Comparison of ENCODE assay signal across 15 cellular contexts in genomic region chr10:45376364-45376801, GRCh38. TPM values are rescaled to one million over a fixed set of nuclear protein-coding genes. Genes with fewer than 3 reads are reported as not detected.
A peak's percentile ranks its signal among the peaks of the same experiment; 100 is the strongest.
DNase-seq lines count a peak whose midpoint lies in the region; ATAC-seq and TF ChIP-seq lines count a peak whose summit lies in the region.
"Had no signal": no experiment of that assay in that cellular context is flagged by ENCODE, and none has a peak within 500 bp of the region (broad histone marks: within the 10 kb centered on the region; RNA-seq: fewer than 3 reads in every experiment).

No MANE protein-coding gene starts in this region.

- H3K27me3 Mint-ChIP-seq in stimulated activated memory B cell treated with anti-CD40 and anti-IgM and Interleukin-4, amounts not matched to agents 10 μg/mL and 1 μg/mL and 100 μg/mL, for 72 hours, result no peaks in the 10 kb centered on the region
- H3K27me3 Mint-ChIP-seq in Caco-2 (ENCODE audit: insufficient read depth, unreplicated experiment), result peaks cover 30% of the 10 kb centered on the region

- peaks cover 29% of the 10 kb centered on the region for H3K36me3 Mint-ChIP-seq in stimulated activated memory B cell treated with anti-CD40 and anti-IgM and Interleukin-4, amounts not matched to agents 10 μg/mL and 1 μg/mL and 100 μg/mL, for 72 hours
- no peaks in the 10 kb centered on the region for H3K36me3 Mint-ChIP-seq in Caco-2 (ENCODE audit: insufficient read depth, unreplicated experiment)
- H3K36me3 Mint-ChIP-seq: activated naive CD4-positive, alpha-beta T cell treated with anti-CD3 and anti-CD28 coated beads, Interleukin-2, amount 50 U/mL, for 72 hours; CD4-positive, CD25-positive, alpha-beta regulatory T cell had no signal

- BruUV-seq in Caco-2 (replicated peaks; lab: Mats Ljungman, UMichigan), result no TSS peak

- no peak overlapping the region for H3K4me3 ChIP-seq in WERI-Rb-1 (ENCODE audit: low read depth, low read length)
- no peak overlapping the region for H3K4me3 ChIP-seq in Caco-2 (ENCODE audit: low read depth, low read length)
- H3K4me3 ChIP-seq: prostate gland, suprapubic skin had no signal

- POLR2A ChIA-PET in Caco-2 (lab: Charles Lee), result no interaction called here

- intact Hi-C loops in Caco-2 (cut with micrococcal nuclease; ENCODE audit: unreplicated experiment), result loop anchor here (10.0 kb wide), 1 partner anchor 372 kb away; the partner anchor contains the start of gene ZNF22

- CTCF ChIA-PET in Caco-2 (lab: Charles Lee), result no interaction called here

- no peaks in the 10 kb centered on the region for H3K9me3 ChIP-seq in WERI-Rb-1 (ENCODE audit: severe bottlenecking)
- H3K9me3 ChIP-seq in Caco-2, result no peaks in the 10 kb centered on the region
- H3K9me3 ChIP-seq: prostate gland, suprapubic skin had no signal

- peak overlapping the region; percentile 7; the same call in 1 of the 2 replicates for H3K27ac ChIP-seq in WERI-Rb-1
- H3K27ac ChIP-seq: prostate gland, suprapubic skin had no signal

- H3K36me3 ChIP-seq in WERI-Rb-1 (no peaks in the 10 kb centered on the region), Caco-2 (ENCODE audit: control insufficient read depth, insufficient read depth, low read length) (no peaks in the 10 kb centered on the region)
- H3K36me3 ChIP-seq: prostate gland, suprapubic skin had no signal

- H3K4me1 ChIP-seq in Caco-2, result peaks cover 9% of the 10 kb centered on the region

- peak overlapping the region; percentile 88 for H3K27ac Mint-ChIP-seq in stimulated activated memory B cell treated with anti-CD40 and anti-IgM and Interleukin-4, amounts not matched to agents 10 μg/mL and 1 μg/mL and 100 μg/mL, for 72 hours
- H3K27ac Mint-ChIP-seq in Caco-2 (ENCODE audit: unreplicated experiment), result no peak overlapping the region
- H3K27ac Mint-ChIP-seq: CD4-positive, CD25-positive, alpha-beta regulatory T cell had no signal

- peaks cover 84% of the 10 kb centered on the region for H3K4me1 Mint-ChIP-seq in stimulated activated memory B cell treated with anti-CD40 and anti-IgM and Interleukin-4, amounts not matched to agents 10 μg/mL and 1 μg/mL and 100 μg/mL, for 72 hours
- no peaks in the 10 kb centered on the region for H3K4me1 Mint-ChIP-seq in Caco-2 (ENCODE audit: low read depth, unreplicated experiment)

- TF ChIP-seq CTCF in GM20000 (IDR thresholded peaks at IDR 0.05; ENCODE audit: extremely low read depth, missing control alignments), result no peak
- TF ChIP-seq CTCF in WERI-Rb-1 (IDR thresholded peaks at IDR 0.05; ENCODE audit: low read depth, low read length), result no peak
- no peak for TF ChIP-seq CTCF in Caco-2 (IDR thresholded peaks at IDR 0.05; ENCODE audit: insufficient read depth in 1 of 2, low read depth in 1 of 2, low read length in 1 of 2, severe bottlenecking in 1 of 2, unreplicated experiment in 1 of 2)

- no peak for ATAC-seq in stimulated activated memory B cell treated with anti-CD40 and anti-IgM and Interleukin-4, amounts not matched to agents 10 μg/mL and 1 μg/mL and 100 μg/mL, for 72 hours
- ATAC-seq in HG03135 (IDR thresholded peaks at IDR 0.05; ENCODE audit: unreplicated experiment), result no peak
- ATAC-seq: activated naive CD4-positive, alpha-beta T cell treated with anti-CD3 and anti-CD28 coated beads, Interleukin-2, amount 50 U/mL, for 72 hours had no signal

- H3K27me3 ChIP-seq in WERI-Rb-1 (ENCODE audit: insufficient read depth, low read depth, severe bottlenecking), result no peaks in the 10 kb centered on the region
- H3K27me3 ChIP-seq in Caco-2 (replicated peaks; ENCODE audit: control insufficient read depth, insufficient read depth, low read length), result peaks cover 13% of the 10 kb centered on the region

- DNase-seq in GM20000 (ENCODE audit: low spot score) (peak; percentile 47), NOMO-1 treated with DMSO at 0.1 percent for 48 hours (lab: John Stamatoyannopoulos, UW; ENCODE audit: unreplicated experiment) (peak; percentile 91), WERI-Rb-1 (no peak), HCEC 1CT (no peak), H4 (ENCODE audit: low spot score) (no peak), Caco-2 (no peak)
- DNase-seq: activated CD4-positive, alpha-beta T cell treated with anti-CD3 and anti-CD28 coated beads for 1 hour; CD4-positive, CD25-positive, alpha-beta regulatory T cell; effector memory CD4-positive, alpha-beta T cell; MM.1S had no signal

- H3K9me3 Mint-ChIP-seq in stimulated activated memory B cell treated with anti-CD40 and anti-IgM and Interleukin-4, amounts not matched to agents 10 μg/mL and 1 μg/mL and 100 μg/mL, for 72 hours, result no peaks in the 10 kb centered on the region
- H3K9me3 Mint-ChIP-seq in Caco-2 (ENCODE audit: unreplicated experiment), result no peaks in the 10 kb centered on the region
- H3K9me3 Mint-ChIP-seq: activated naive CD4-positive, alpha-beta T cell treated with anti-CD3 and anti-CD28 coated beads, Interleukin-2, amount 50 U/mL, for 72 hours; CD4-positive, CD25-positive, alpha-beta regulatory T cell had no signal

- peak overlapping the region; percentile 92 for H3K4me3 Mint-ChIP-seq in stimulated activated memory B cell treated with anti-CD40 and anti-IgM and Interleukin-4, amounts not matched to agents 10 μg/mL and 1 μg/mL and 100 μg/mL, for 72 hours
- H3K4me3 Mint-ChIP-seq in Caco-2 (ENCODE audit: unreplicated experiment), result no peak overlapping the region
- H3K4me3 Mint-ChIP-seq: CD4-positive, CD25-positive, alpha-beta regulatory T cell had no signal

RNA-seq across cellular contexts. Expression of gene ALOX5, which starts 2.4 kb away (rescaled TPM):
- total RNA-seq in H4 (2014; rRNA removed; shearing (Covaris generic)), result 0.60 TPM in 1 of 2 replicates, not detected in the other
- not detected in 2 replicates for total RNA-seq in Caco-2 (2022)

Comparison
In these comparisons a context has a peak if more than half of its experiments do, and no peak if none do; other contexts are left out.
1. DNase-seq: peak in GM20000 (single experiment) and NOMO-1 treated with DMSO at 0.1 percent for 48 hours (single experiment); none in WERI-Rb-1 (single experiment), HCEC 1CT (single experiment), H4 (single experiment) and Caco-2 (0 of 2).